ENCODE assay signal across 8 cellular contexts in the genomic region with DNA sequence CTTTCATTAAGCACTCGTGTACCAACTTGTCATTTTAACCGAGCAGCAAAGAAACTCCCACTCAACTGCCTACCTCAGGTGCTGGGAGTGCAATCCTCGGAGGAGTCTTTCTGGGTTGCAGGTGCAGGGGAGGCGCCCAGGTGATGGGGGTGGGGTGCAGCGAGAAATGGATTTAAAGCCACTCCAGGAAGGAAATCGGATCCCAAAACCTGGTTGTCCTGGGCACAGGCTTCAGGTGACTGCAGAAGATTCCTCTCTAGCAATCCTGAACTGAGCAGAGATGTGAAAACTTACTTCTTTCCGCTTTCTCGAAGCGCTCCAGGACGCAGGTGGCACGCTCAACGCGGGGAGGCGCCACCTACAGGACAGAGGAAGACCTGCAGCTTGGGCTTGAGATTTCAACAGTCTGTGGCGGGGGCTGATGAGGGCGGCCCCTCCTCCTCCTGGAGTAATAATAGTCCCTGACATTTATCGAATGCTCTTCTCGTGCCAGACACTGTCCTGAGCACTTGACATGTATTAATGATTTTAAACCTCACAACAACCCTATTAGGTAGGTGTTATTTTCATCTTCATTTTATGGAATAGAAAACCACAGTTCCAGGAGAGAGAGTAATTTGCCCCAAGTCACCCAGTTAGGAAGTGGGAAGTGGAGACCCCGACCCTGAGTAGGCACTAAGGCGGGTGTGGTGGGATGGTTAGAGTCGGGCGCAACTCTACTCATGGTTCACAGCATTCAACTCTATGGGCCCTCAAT. TPM values are rescaled to one million over a fixed set of nuclear protein-coding genes. Genes with fewer than 3 reads are reported as not detected.
DNase-seq lines count a peak whose midpoint lies in the region; ATAC-seq and TF ChIP-seq lines count a peak whose summit lies in the region.

No MANE protein-coding gene starts in this region.

- CTCF ChIA-PET in CD8-positive, alpha-beta memory T cell (lab: Charles Lee) = interaction anchor here (0.7 to 8.5 kb wide), 17 partner anchors 10 to 155 kb away, joined by 3 to 67 read pairs (median 4); partner anchors contain the start of gene HOXB5
- CTCF ChIA-PET in WTC11 (lab: Charles Lee) = interaction anchor here (0.5 to 2.1 kb wide), 31 partner anchors 12 to 343 kb away, joined by 3 to 13 read pairs (median 3); partner anchors contain the start of gene HOXB5

- DNase-seq in CD8-positive, alpha-beta memory T cell = peak; percentile 59 to 84 (median 77)
- DNase-seq in H4 (ENCODE audit: low spot score) (peak; percentile 61), NCI-H2107 treated with DMSO at 0.1 percent for 48 hours (lab: John Stamatoyannopoulos, UW; ENCODE audit: unreplicated experiment) (peak; percentile 69), WTC11 (ENCODE audit: low spot score) (peak; percentile 72), cardiac fibroblast (ENCODE audit: low read depth in 2 of 2) (peak; percentile 56 to 64), left kidney (ENCODE audit: low read depth, low spot score) (peak; percentile 90)
- peak; percentile 63 to 74 for DNase-seq in stimulated activated CD4-positive, alpha-beta T cell treated with anti-CD3 and anti-CD28 coated beads, Interleukin-4, amount 100 ng/mL, for 4 hours

- peak overlapping the region in 3 of 8 donors; percentile 40 to 59 (median 55) for H3K27ac Mint-ChIP-seq in CD8-positive, alpha-beta memory T cell
- no peak overlapping the region for H3K27ac Mint-ChIP-seq in WTC11

- peak overlapping the region; percentile 37 for H3K4me3 ChIP-seq in CD8-positive, alpha-beta memory T cell (ENCODE audit: low read length)
- no peak overlapping the region for H3K4me3 ChIP-seq in cardiac fibroblast (replicated peaks in 1 of 2; ENCODE audit: low read depth in 2 of 2, low read length in 2 of 2)

- H3K4me1 Mint-ChIP-seq in CD8-positive, alpha-beta memory T cell = peaks cover 52 to 57% (median 55%) of the 10 kb centered on the region in 3 donors
- H3K4me1 Mint-ChIP-seq in WTC11 = peaks cover 24% of the 10 kb centered on the region

- H3K27me3 ChIP-seq in CD8-positive, alpha-beta memory T cell (ENCODE audit: insufficient read depth, low read length, poor library complexity, severe bottlenecking) = no peaks in the 10 kb centered on the region

- H3K27ac ChIP-seq in CD8-positive, alpha-beta memory T cell (ENCODE audit: low read depth, low read length) = no peak overlapping the region

- no peaks in the 10 kb centered on the region for H3K9me3 ChIP-seq in CD8-positive, alpha-beta memory T cell (ENCODE audit: low read length)

- H3K36me3 ChIP-seq in CD8-positive, alpha-beta memory T cell (ENCODE audit: insufficient read depth, low read length) = no peaks in the 10 kb centered on the region

- H3K27me3 Mint-ChIP-seq in CD8-positive, alpha-beta memory T cell = peaks cover 0 to 1% of the 10 kb centered on the region in 2 donors
- H3K27me3 Mint-ChIP-seq in WTC11 (ENCODE audit: low read depth) = peaks cover 66% of the 10 kb centered on the region

- no peaks in the 10 kb centered on the region for H3K9me3 Mint-ChIP-seq in CD8-positive, alpha-beta memory T cell
- H3K9me3 Mint-ChIP-seq in WTC11 = peaks cover 13% of the 10 kb centered on the region

- H3K36me3 Mint-ChIP-seq in CD8-positive, alpha-beta memory T cell = peaks cover 0 to 1% (median 0%) of the 10 kb centered on the region in 3 donors
- H3K36me3 Mint-ChIP-seq in WTC11 = no peaks in the 10 kb centered on the region

- peaks cover 53% of the 10 kb centered on the region for H3K4me1 ChIP-seq in CD8-positive, alpha-beta memory T cell (ENCODE audit: insufficient read depth, low read length)

- TF ChIP-seq CTCF in WTC11 (IDR thresholded peaks at IDR 0.05) = peak; percentile 99
- peak; percentile 99 for TF ChIP-seq CTCF in cardiac fibroblast (IDR thresholded peaks at IDR 0.05; ENCODE audit: low read depth, low read length)

- H3K4me3 Mint-ChIP-seq in CD8-positive, alpha-beta memory T cell = peak overlapping the region; percentile 4 to 85 (median 71)
- peak overlapping the region; percentile 64 for H3K4me3 Mint-ChIP-seq in WTC11

- POLR2A ChIA-PET in CD8-positive, alpha-beta memory T cell (lab: Charles Lee) = interaction anchor here (0.5 to 0.7 kb wide), 4 partner anchors 18 to 188 kb away, joined by 3 to 4 read pairs (median 3); no protein-coding TSS in a partner anchor
- POLR2A ChIA-PET in WTC11 (lab: Charles Lee) = no interaction called here

- peak; percentile 94 for ATAC-seq in WTC11
- ATAC-seq in GM19452 (IDR thresholded peaks at IDR 0.05; ENCODE audit: unreplicated experiment) = no peak

TF ChIP-seq in WTC11, 78 proteins besides CTCF, POLR2A, EP300 and RAD21:
- 0 out of 2 replicates have a peak, but pooled peaks have one; percentile 33 for TF ChIP-seq ETV6 (CRISPR knock-in tag; IDR thresholded peaks at IDR 0.05)
- TF ChIP-seq, protein P1, sequence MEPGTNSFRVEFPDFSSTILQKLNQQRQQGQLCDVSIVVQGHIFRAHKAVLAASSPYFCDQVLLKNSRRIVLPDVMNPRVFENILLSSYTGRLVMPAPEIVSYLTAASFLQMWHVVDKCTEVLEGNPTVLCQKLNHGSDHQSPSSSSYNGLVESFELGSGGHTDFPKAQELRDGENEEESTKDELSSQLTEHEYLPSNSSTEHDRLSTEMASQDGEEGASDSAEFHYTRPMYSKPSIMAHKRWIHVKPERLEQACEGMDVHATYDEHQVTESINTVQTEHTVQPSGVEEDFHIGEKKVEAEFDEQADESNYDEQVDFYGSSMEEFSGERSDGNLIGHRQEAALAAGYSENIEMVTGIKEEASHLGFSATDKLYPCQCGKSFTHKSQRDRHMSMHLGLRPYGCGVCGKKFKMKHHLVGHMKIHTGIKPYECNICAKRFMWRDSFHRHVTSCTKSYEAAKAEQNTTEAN (CRISPR knock-in tag; IDR thresholded peaks at IDR 0.05) = no peak
- TF ChIP-seq, protein P2, sequence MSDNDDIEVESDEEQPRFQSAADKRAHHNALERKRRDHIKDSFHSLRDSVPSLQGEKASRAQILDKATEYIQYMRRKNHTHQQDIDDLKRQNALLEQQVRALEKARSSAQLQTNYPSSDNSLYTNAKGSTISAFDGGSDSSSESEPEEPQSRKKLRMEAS (CRISPR knock-in tag; IDR thresholded peaks at IDR 0.05) = peak; percentile 56; the same call in 1 of the 2 replicates

RNA-seq across cellular contexts. Expression of gene SKAP1, which starts 27.2 kb away (rescaled TPM):
- total RNA-seq in CD8-positive, alpha-beta memory T cell = 10 to 100 TPM; 50.5 to 56.0 TPM
- polyA plus RNA-seq in CD8-positive, alpha-beta memory T cell = 264 TPM
- total RNA-seq in H4 (2014; rRNA removed; shearing (Covaris generic)) = not detected in 2 replicates
- 0.30 to 0.57 TPM in 2 of 3 replicates, not detected in the other for total RNA-seq in WTC11 (2021)

Comparison
In these comparisons a context has a peak if more than half of its experiments do, and no peak if none do; other contexts are left out.
1. RNA of gene SKAP1, which starts 27.2 kb away (total RNA-seq): 50.5 to 56.0 TPM in CD8-positive, alpha-beta memory T cell; 0.30 to 0.57 TPM in WTC11 and not detected in H4; every median in the first group is over 10 times any median in the second.
2. Peak in every context shown above with its lines, with median percentiles within 50 percentile points of each other: DNase-seq.